ENCODE assay signal across 26 cellular contexts in genomic region chr6:126258150-126258549, GRCh38.
"Had no signal": no experiment of that assay in that cellular context is flagged by ENCODE, and none has a peak within 500 bp of the region (broad histone marks: within the 10 kb centered on the region; RNA-seq: fewer than 3 reads in every experiment).

No MANE protein-coding gene starts in this region.

- H3K36me3 ChIP-seq: ascending aorta, breast epithelium, cardiac muscle cell, esophagus muscularis mucosa, gastrocnemius medialis had no signal

- H3K27ac ChIP-seq: ascending aorta, breast epithelium, cardiac muscle cell, coronary artery, dorsolateral prefrontal cortex, esophagus muscularis mucosa, foreskin keratinocyte, gastrocnemius medialis had no signal

- H3K4me3 ChIP-seq: ascending aorta, breast epithelium, cardiac muscle cell, coronary artery, dorsolateral prefrontal cortex, esophagus muscularis mucosa, gastrocnemius medialis had no signal

- H3K27me3 ChIP-seq: ascending aorta, breast epithelium, cardiac muscle cell, dorsolateral prefrontal cortex, esophagus muscularis mucosa, gastrocnemius medialis had no signal

- ATAC-seq: activated CD4-positive, alpha-beta T cell treated with anti-CD3 and anti-CD28 coated beads for 36 hours; activated CD8-positive, alpha-beta memory T cell treated with anti-CD3 and anti-CD28 coated beads, Interleukin-2, amount 10 ng/mL, durations not matched to agents 7 days and 5 days; activated CD8-positive, alpha-beta T cell treated with anti-CD3 and anti-CD28 coated beads, Interleukin-2, amount 10 ng/mL, durations not matched to agents 7 days and 5 days; activated naive CD8-positive, alpha-beta T cell treated with anti-CD3 and anti-CD28 coated beads, Interleukin-2, amount 50 U/mL, for 24 hours; foreskin keratinocyte; gastrocnemius medialis had no signal

- H3K9me3 ChIP-seq: gastrocnemius medialis had no signal

- DNase-seq: activated CD4-positive, alpha-beta memory T cell treated with anti-CD3 and anti-CD28 coated beads for 36 hours; activated CD4-positive, alpha-beta T cell treated with anti-CD3 and anti-CD28 coated beads for 36 hours; activated CD4-positive, alpha-beta T cell treated with anti-CD3 and anti-CD28 coated beads, Interleukin-2, amount 10 ng/mL, durations not matched to agents 24 days and 14 days; activated CD4-positive, CD25-positive, alpha-beta regulatory T cell; activated CD4-positive, CD25-positive, alpha-beta regulatory T cell treated with anti-CD3 and anti-CD28 coated beads, Interleukin-2, amount 50 U/mL, for 72 hours; activated CD8-positive, alpha-beta memory T cell treated with anti-CD3 and anti-CD28 coated beads, Interleukin-2, amount 10 ng/mL, durations not matched to agents 7 days and 5 days; activated CD8-positive, alpha-beta memory T cell treated with anti-CD3 and anti-CD28 coated beads, Interleukin-2, amount 50 U/mL, for 4 hours; activated CD8-positive, alpha-beta T cell treated with anti-CD3 and anti-CD28 coated beads, Interleukin-2, amount 10 ng/mL, durations not matched to agents 7 days and 5 days; activated effector memory CD4-positive, alpha-beta T cell treated with anti-CD3 and anti-CD28 coated beads, Interleukin-2, amount 50 U/mL, for 16 hours; activated naive CD4-positive, alpha-beta T cell treated with anti-CD3 and anti-CD28 coated beads for 36 hours; activated naive CD8-positive, alpha-beta T cell treated with anti-CD3 and anti-CD28 coated beads for 36 hours; activated naive CD8-positive, alpha-beta T cell treated with anti-CD3 and anti-CD28 coated beads, Interleukin-2, amount 50 U/mL, for 24 hours; activated T-cell treated with anti-CD3 and anti-CD28 coated beads, Interleukin-2, amount 50 U/mL, for 1 hour; activated T-cell treated with anti-CD3 and anti-CD28 coated beads, Interleukin-2, amount 50 U/mL, for 48 hours; dorsolateral prefrontal cortex; effector memory CD4-positive, alpha-beta T cell; endodermal cell; foreskin keratinocyte; gastrocnemius medialis; glutamatergic neuron; T-helper 2 cell had no signal

- H3K4me1 ChIP-seq: ascending aorta, breast epithelium, esophagus muscularis mucosa, foreskin keratinocyte, gastrocnemius medialis had no signal
